23 cellular contexts compared by ENCODE assay signal in the genomic region with DNA sequence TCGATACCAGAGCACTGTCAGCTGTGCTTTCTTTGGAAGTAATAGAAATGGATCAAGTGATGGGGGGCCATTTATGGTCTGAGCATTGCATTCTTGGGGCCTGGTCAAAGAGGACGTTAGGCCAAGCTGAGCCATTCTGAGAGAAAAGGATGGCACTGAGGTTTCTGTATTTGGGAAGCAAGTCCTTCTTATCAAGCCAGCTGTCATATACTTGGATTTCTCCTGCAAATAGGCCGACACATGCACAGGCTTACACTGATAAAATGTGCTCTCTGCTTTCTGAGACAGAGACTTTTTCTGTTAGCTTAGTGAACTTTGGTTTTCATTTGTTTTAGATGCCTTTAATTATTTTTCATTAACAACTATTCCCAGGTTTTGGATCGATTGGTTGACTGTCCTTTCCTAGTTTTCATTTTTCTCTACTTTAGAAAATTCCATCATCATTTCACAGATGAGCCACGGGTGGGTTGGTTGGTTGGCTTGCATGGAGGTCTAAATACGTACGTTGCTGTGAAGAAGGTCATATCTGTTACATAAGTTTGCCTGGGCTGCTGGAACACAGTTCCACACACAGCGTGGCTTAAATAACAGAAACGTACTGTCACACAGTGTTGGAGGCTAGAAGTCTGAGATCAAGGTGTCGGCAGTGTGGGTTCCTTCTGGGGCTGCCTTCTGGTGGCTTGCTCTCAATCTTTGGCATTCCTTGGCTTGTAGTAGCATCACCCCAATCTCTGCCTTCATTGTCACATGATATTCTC. TPM values are rescaled to one million over a fixed set of nuclear protein-coding genes. Genes with fewer than 3 reads are reported as not detected.
DNase-seq lines count a peak whose midpoint lies in the region; ATAC-seq and TF ChIP-seq lines count a peak whose summit lies in the region.
"Had no signal": no experiment of that assay in that cellular context is flagged by ENCODE, and none has a peak within 500 bp of the region (broad histone marks: within the 10 kb centered on the region; RNA-seq: fewer than 3 reads in every experiment).

No MANE protein-coding gene starts in this region.

- no peak for TF ChIP-seq CTCF in dorsolateral prefrontal cortex (IDR thresholded peaks at IDR 0.05 in 54 of 56, conservative IDR thresholded peaks at IDR 0.05 in 2 of 56; ENCODE audit: low read depth in 1 of 56, partially characterized antibody in 56 of 56)
- TF ChIP-seq CTCF in cardiac muscle cell (IDR thresholded peaks at IDR 0.05; ENCODE audit: low read depth, low read length), result no peak
- TF ChIP-seq CTCF in transverse colon (IDR thresholded peaks at IDR 0.05), result no peak
- no peak for TF ChIP-seq CTCF in omental fat pad (IDR thresholded peaks at IDR 0.05)

- no peak for TF ChIP-seq POLR2A in transverse colon (IDR thresholded peaks at IDR 0.05)

- H3K36me3 ChIP-seq in cardiac muscle cell (peaks cover 16% of the 10 kb centered on the region), skeletal muscle tissue (ENCODE audit: control insufficient read depth in 3 of 3, insufficient read depth in 3 of 3, low read length in 3 of 3) (peaks cover 2 to 15% (median 4%) of the 10 kb centered on the region in 3 donors), transverse colon (no peaks in the 10 kb centered on the region)
- H3K36me3 ChIP-seq: MG63 had no signal

- H3K9me3 ChIP-seq in cardiac muscle cell (ENCODE audit: low read depth), result no peaks in the 10 kb centered on the region
- no peaks in the 10 kb centered on the region for H3K9me3 ChIP-seq in skeletal muscle tissue (ENCODE audit: control insufficient read depth in 3 of 3, low read length in 3 of 3)
- no peaks in the 10 kb centered on the region for H3K9me3 ChIP-seq in transverse colon
- H3K9me3 ChIP-seq: BE2C, Caco-2, MG63 had no signal

- no peak overlapping the region for H3K9ac ChIP-seq in skeletal muscle tissue (ENCODE audit: low read depth in 1 of 3, low read length in 3 of 3)

- peaks cover 50% of the 10 kb centered on the region for H3K4me1 ChIP-seq in cardiac muscle cell (ENCODE audit: low read depth)
- H3K4me1 ChIP-seq in skeletal muscle tissue (ENCODE audit: control insufficient read depth in 3 of 3, insufficient read depth in 3 of 3, low read length in 3 of 3), result peaks cover 67 to 92% (median 77%) of the 10 kb centered on the region in 3 donors
- peaks cover 6 to 32% (median 16%) of the 10 kb centered on the region in 4 donors for H3K4me1 ChIP-seq in transverse colon
- H3K4me1 ChIP-seq: Caco-2 had no signal

- ATAC-seq in omental fat pad (ENCODE audit: low FRiP score), result no peak
- ATAC-seq: HCT116 had no signal

- H3K27me3 ChIP-seq in dorsolateral prefrontal cortex, result no peaks in the 10 kb centered on the region
- H3K27me3 ChIP-seq in cardiac muscle cell, result no peaks in the 10 kb centered on the region
- no peaks in the 10 kb centered on the region for H3K27me3 ChIP-seq in skeletal muscle tissue (ENCODE audit: control insufficient read depth in 3 of 3, insufficient read depth in 3 of 3, low read length in 3 of 3)
- no peaks in the 10 kb centered on the region for H3K27me3 ChIP-seq in transverse colon
- H3K27me3 ChIP-seq: BE2C, MG63 had no signal

- no peak for DNase-seq in dorsolateral prefrontal cortex
- DNase-seq in cardiac muscle cell (ENCODE audit: low read depth in 1 of 2, low spot score in 1 of 2), result no peak
- peak; percentile 3 for DNase-seq in islet precursor cell
- DNase-seq in transverse colon, result no peak
- no peak for DNase-seq in T1000 (lab: John Stamatoyannopoulos, UW)
- DNase-seq in omental fat pad (ENCODE audit: low spot score), result no peak
- DNase-seq in Kasumi-1 (lab: John Stamatoyannopoulos, UW), result no peak
- DNase-seq: BE2C; Caco-2; CD4-positive, CD25-positive, alpha-beta regulatory T cell; GDM1; Karpas-422; MG63; NCI-H1048; NCI-H1436 treated with DMSO at 0.1 percent for 48 hours; NCI-H2081; NCI-H2171 treated with DMSO at 0.1 percent for 48 hours; NCI-H446 treated with DMSO at 0.1 percent for 48 hours; NK-92 treated with Interleukin-12 subunit alpha and Interleukin-12 subunit beta, amount 100 ng/mL, for 24 hours; SHP77 had no signal

- intact Hi-C loops in dorsolateral prefrontal cortex (cut with DNase I), result no loop called here
- intact Hi-C loops in transverse colon (cut with DNase I; ENCODE audit: low total_unique reads), result no loop called here

- H3K4me3 ChIP-seq in dorsolateral prefrontal cortex (no peak overlapping the region), cardiac muscle cell (no peak overlapping the region), skeletal muscle tissue (ENCODE audit: low read length in 3 of 3) (peak overlapping the region in 1 of 3 donors; percentile 8), transverse colon (no peak overlapping the region)
- H3K4me3 ChIP-seq: MG63 had no signal

- H3K27ac ChIP-seq in dorsolateral prefrontal cortex, result peak overlapping the region in 34 of 59 donors; percentile 4 to 76 (median 47)
- peak overlapping the region; percentile 67 for H3K27ac ChIP-seq in cardiac muscle cell
- peak overlapping the region; percentile 5 for H3K27ac ChIP-seq in skeletal muscle tissue (ENCODE audit: low read depth, low read length)
- H3K27ac ChIP-seq in transverse colon, result no peak overlapping the region

- in situ Hi-C loops in transverse colon (cut with MboI; ENCODE audit: low pct_ligation_motif_present in 1 of 4, low pct_unique_long_range_greater_than_20kb in 1 of 4, low sequenced_read_pairs in 3 of 4), result no loop called here

- TF ChIP-seq EP300 in transverse colon (IDR thresholded peaks at IDR 0.05; ENCODE audit: low read depth), result no peak

- 91 to 95% methylated on average over 4 to 10 of the region's 10 CpGs for WGBS in transverse colon (ENCODE audit: low coverage in 1 of 2), 2 donors

RNA-seq across cellular contexts. Expression of gene TMOD1, which starts 20.3 kb away (rescaled TPM):
- total RNA-seq in dorsolateral prefrontal cortex, result 10 to 100 TPM; 17.3 to 70.1 (median 37.3) TPM
- total RNA-seq in cardiac muscle cell, result 61.4 and 75.7 TPM in 2 replicates
- 168 and 219 TPM in 2 replicates for polyA plus RNA-seq in cardiac muscle cell
- total RNA-seq in skeletal muscle tissue, result 45.9 TPM
- 10 to 100 TPM in 1 of 4 donors, 1 to 10 TPM in 3; 4.2 to 11.6 (median 7.1) TPM for total RNA-seq in transverse colon
- total RNA-seq in omental fat pad, result 10 to 100 TPM; 10.1 to 33.8 (median 21.0) TPM
- total RNA-seq: OCI-LY7 had no signal

Comparison
In these comparisons a context has a peak if more than half of its experiments do, and no peak if none do; other contexts are left out.
1. H3K27ac ChIP-seq: peak in dorsolateral prefrontal cortex (34 of 59), cardiac muscle cell (single experiment) and skeletal muscle tissue (single experiment); none in transverse colon (0 of 4).